Comparison of ENCODE assay signal across 8 cellular contexts in genomic region chr19:6372594-6373095, GRCh38. TPM values are rescaled to one million over a fixed set of nuclear protein-coding genes. Genes with fewer than 3 reads are reported as not detected.
DNase-seq lines count a peak whose midpoint lies in the region; ATAC-seq and TF ChIP-seq lines count a peak whose summit lies in the region.

ALKBH7 (plus strand) TSS chr19:6372794; CDS start chr19:6372821, 27 bp downstream.

- H4K8ac ChIP-seq in mesenchymal stem cell (ENCODE audit: low read length) = peak within 1 kb of the TSS; percentile 98

- H2BK120ac ChIP-seq in mesenchymal stem cell (ENCODE audit: low read depth, low read length) = peak within 1 kb of the TSS; percentile 64

- H2AFZ ChIP-seq in mesenchymal stem cell (ENCODE audit: low read depth, low read length) = peak within 1 kb of the TSS; percentile 97

- peak within 1 kb of the TSS; percentile 84 for H3K4me3 Mint-ChIP-seq in endodermal cell

- peak within 1 kb of the TSS; percentile 97 to 98 for H3K18ac ChIP-seq in mesenchymal stem cell (ENCODE audit: low read depth in 1 of 2, low read length in 2 of 2)

- peak within 1 kb of the TSS; percentile 90 for H4K91ac ChIP-seq in mesenchymal stem cell (ENCODE audit: low read length)

- no peaks in the 10 kb centered on the region for H3K27me3 Mint-ChIP-seq in endodermal cell (ENCODE audit: insufficient read depth)

- peak within 1 kb of the TSS in 1 of 2 experiments; percentile 27 for H3K23ac ChIP-seq in mesenchymal stem cell (ENCODE audit: low read length in 2 of 2)

- H3K27ac ChIP-seq in endodermal cell (ENCODE audit: low read depth, low read length) (peak within 1 kb of the TSS; percentile 92), mesenchymal stem cell (ENCODE audit: low read length, poor library complexity, severe bottlenecking) (peak within 1 kb of the TSS; percentile 89)

- H2AK5ac ChIP-seq in mesenchymal stem cell (ENCODE audit: low read length, severe bottlenecking) = peak within 1 kb of the TSS; percentile 54

- 0% methylated on average over 18 to 47 of the region's 47 CpGs for WGBS in endodermal cell (ENCODE audit: insufficient coverage in 1 of 2, insufficient read length in 1 of 2), 2 experiments
- under 1% methylated on average over 46 of the region's 47 CpGs for WGBS in mesenchymal stem cell

- peak within 1 kb of the TSS in 1 of 2 experiments; percentile 98 for H3K14ac ChIP-seq in mesenchymal stem cell (ENCODE audit: low read length in 2 of 2)

- H3K4me3 ChIP-seq in endodermal cell (ENCODE audit: low read length) = peak within 1 kb of the TSS; percentile 82
- peak within 1 kb of the TSS; percentile 89 to 100 for H3K4me3 ChIP-seq in mesenchymal stem cell (ENCODE audit: insufficient read depth in 1 of 2, low read depth in 1 of 2, low read length in 2 of 2)

- H3K4me1 ChIP-seq in endodermal cell (ENCODE audit: control insufficient read depth, insufficient read depth, low read length) = no peaks in the 10 kb centered on the region
- peaks cover 27% of the 10 kb centered on the region for H3K4me1 ChIP-seq in mesenchymal stem cell (ENCODE audit: control insufficient read depth, insufficient read depth, low read depth, low read length)

- TF ChIP-seq CTCF in endodermal cell (conservative IDR thresholded peaks at IDR 0.05) = no peak

- H3K9ac ChIP-seq in endodermal cell (ENCODE audit: extremely low read depth, low read length, poor library complexity, severe bottlenecking) (peak within 1 kb of the TSS; percentile 67), mesenchymal stem cell (ENCODE audit: low read length) (peak within 1 kb of the TSS; percentile 88)

- DNase-seq in CMK (ENCODE audit: low read depth) = peak; percentile 100
- DNase-seq in HT1080 (ENCODE audit: low read depth) = peak; percentile 98
- DNase-seq in NOMO-1 treated with DMSO at 0.1 percent for 48 hours (lab: John Stamatoyannopoulos, UW; ENCODE audit: unreplicated experiment) = peak; percentile 100
- peak; percentile 94 for DNase-seq in activated CD8-positive, alpha-beta memory T cell treated with anti-CD3 and anti-CD28 coated beads, Interleukin-2, amount 50 U/mL, for 24 hours (ENCODE audit: extremely low read depth)
- DNase-seq in endodermal cell = peak; percentile 98
- peak; percentile 100 for DNase-seq in mesenchymal stem cell
- peak; percentile 89 for DNase-seq in stimulated activated CD8-positive, alpha-beta memory T cell treated with anti-CD3 and anti-CD28 coated beads, Interleukin-12 subunit alpha, Interleukin-12 subunit beta, amount 100 ng/mL, for 24 hours (ENCODE audit: extremely low read depth)

- H2BK12ac ChIP-seq in mesenchymal stem cell (ENCODE audit: low read length in 2 of 2) = peak within 1 kb of the TSS in 1 of 2 experiments; percentile 75

- peak within 1 kb of the TSS; percentile 84 to 98 for H3K4ac ChIP-seq in mesenchymal stem cell (ENCODE audit: low read depth in 1 of 2, low read length in 2 of 2)

- H3K9me3 Mint-ChIP-seq in endodermal cell = no peaks in the 10 kb centered on the region

- H2BK15ac ChIP-seq in mesenchymal stem cell (ENCODE audit: low read depth, poor library complexity, severe bottlenecking) = peak within 1 kb of the TSS; percentile 99

- peak within 1 kb of the TSS; percentile 95 for H2BK5ac ChIP-seq in mesenchymal stem cell (ENCODE audit: low read depth, low read length, poor library complexity, severe bottlenecking)

- H3K79me1 ChIP-seq in mesenchymal stem cell (replicated peaks; ENCODE audit: low read length, poor library complexity, severe bottlenecking) = peaks cover 7% of the 10 kb centered on the region

- ATAC-seq in GM21367 (IDR thresholded peaks at IDR 0.05; ENCODE audit: unreplicated experiment) = peak; percentile 57

- peaks cover 8% of the 10 kb centered on the region for H3K4me1 Mint-ChIP-seq in endodermal cell

- H3K36me3 Mint-ChIP-seq in endodermal cell (ENCODE audit: low read depth) = peaks cover 18% of the 10 kb centered on the region

- H3K9me3 ChIP-seq in endodermal cell (ENCODE audit: control insufficient read depth, low read length) (no peaks in the 10 kb centered on the region), mesenchymal stem cell (ENCODE audit: control insufficient read depth, low read length) (no peaks in the 10 kb centered on the region)

- peak within 1 kb of the TSS; percentile 81 for H3K4me2 ChIP-seq in mesenchymal stem cell (ENCODE audit: low read length, poor library complexity, severe bottlenecking)

- H3K27me3 ChIP-seq in endodermal cell (ENCODE audit: control insufficient read depth, insufficient read depth, low read length, poor library complexity, severe bottlenecking) = no peaks in the 10 kb centered on the region
- no peaks in the 10 kb centered on the region for H3K27me3 ChIP-seq in mesenchymal stem cell (ENCODE audit: control insufficient read depth in 1 of 2, insufficient read depth in 1 of 2, low read length in 2 of 2)

- H3K36me3 ChIP-seq in endodermal cell (ENCODE audit: control insufficient read depth, insufficient read depth, low read length) (peaks cover 9% of the 10 kb centered on the region), mesenchymal stem cell (ENCODE audit: control insufficient read depth in 1 of 2, insufficient read depth in 2 of 2, low read depth in 1 of 2, low read length in 2 of 2) (peaks cover 17 to 42% of the 10 kb centered on the region in 2 experiments)

- peak within 1 kb of the TSS; percentile 95 for H3K27ac Mint-ChIP-seq in endodermal cell

RNA-seq across cellular contexts. Expression of gene ALKBH7, which starts in this region (rescaled TPM):
- total RNA-seq in HT1080 (2014; rRNA removed; shearing (Covaris generic)) = 15.0 and 20.3 TPM in 2 replicates
- 27.6 and 27.8 TPM in 2 replicates for polyA plus RNA-seq in HT1080 (2015; cell fraction: cytosol; rRNA removed)
- polyA plus RNA-seq in HT1080 (2015; cell fraction: nucleus; rRNA removed) = 15.1 and 15.6 TPM in 2 replicates
- total RNA-seq in endodermal cell = 10 to 100 TPM; 80.0 to 98.3 TPM
- polyA plus RNA-seq in endodermal cell (2013, experiment 1 of 2) = 74.4 TPM
- polyA plus RNA-seq in endodermal cell (2013, experiment 2 of 2) = 64.3 TPM
- 46.0 TPM for polyA plus RNA-seq in mesenchymal stem cell (2013, experiment 1 of 2)
- polyA plus RNA-seq in mesenchymal stem cell (2013, experiment 2 of 2) = 44.8 TPM

Comparison
In these comparisons a context has a peak if more than half of its experiments do, and no peak if none do; other contexts are left out.
1. Peak in every context shown above with its lines: DNase-seq, ATAC-seq, H3K4me3 ChIP-seq and H3K27ac ChIP-seq.